7 cellular contexts compared by ENCODE assay signal in genomic region chr6:160911949-160912348, GRCh38.
"Had no signal": no experiment of that assay in that cellular context is flagged by ENCODE, and none has a peak within 500 bp of the region (broad histone marks: within the 10 kb centered on the region; RNA-seq: fewer than 3 reads in every experiment).

No MANE protein-coding gene starts in this region.

- H3K4me2 ChIP-seq: KMS-11 had no signal

- DNase-seq: IMR-90, KBM-7, KG1 had no signal

- H3K4me1 Mint-ChIP-seq: IgD-negative memory B cell had no signal

- H3K9ac ChIP-seq: KMS-11 had no signal

- H3K27ac Mint-ChIP-seq: IgD-negative memory B cell had no signal

- H3K27ac ChIP-seq: HL-60, KMS-11 had no signal

- FAIRE-seq: HTR-8/SVneo had no signal

- H3K4me3 Mint-ChIP-seq: IgD-negative memory B cell had no signal
